In the genomic region with DNA sequence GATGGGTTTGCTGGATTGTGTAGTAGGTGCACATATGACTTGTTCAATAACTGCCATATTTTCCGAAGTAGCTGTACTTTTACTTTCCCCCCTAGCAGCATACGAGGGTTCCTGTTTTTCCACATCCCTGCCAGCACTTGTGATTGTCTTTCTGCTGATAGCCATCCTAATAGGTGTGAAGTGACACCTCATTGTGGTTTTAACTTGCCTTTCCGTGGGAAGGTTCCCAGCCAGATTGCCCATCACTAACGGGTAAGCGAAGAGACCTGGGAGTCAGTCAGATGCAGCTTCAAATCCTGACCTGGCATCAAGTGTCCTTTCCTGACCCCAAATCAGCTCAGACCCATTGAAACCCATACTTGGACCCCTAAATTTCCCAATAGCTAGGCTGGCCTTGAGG, we compare ENCODE assay signal across 21 cellular contexts. TPM values are rescaled to one million over a fixed set of nuclear protein-coding genes. Genes with fewer than 3 reads are reported as not detected.
DNase-seq lines count a peak whose midpoint lies in the region; ATAC-seq, FAIRE-seq and TF ChIP-seq lines count a peak whose summit lies in the region.
"Had no signal": no experiment of that assay in that cellular context is flagged by ENCODE, and none has a peak within 500 bp of the region (broad histone marks: within the 10 kb centered on the region; RNA-seq: fewer than 3 reads in every experiment).

No MANE protein-coding gene starts in this region.

- H3K4me3 Mint-ChIP-seq in activated CD4-positive, alpha-beta T cell treated with anti-CD3 and anti-CD28 coated beads, Interleukin-2, amount 10 ng/mL, durations not matched to agents 24 days and 14 days, result no peak overlapping the region
- H3K4me3 Mint-ChIP-seq in GM23338, result no peak overlapping the region
- H3K4me3 Mint-ChIP-seq in astrocyte (ENCODE audit: unreplicated experiment), result peak overlapping the region; percentile 7
- H3K4me3 Mint-ChIP-seq in neural progenitor cell, result peak overlapping the region; percentile 38

- no peak for FAIRE-seq in astrocyte (lab: Jason Lieb, UNC)
- FAIRE-seq: colon, D721Med, endometrium had no signal

- peaks cover 25% of the 10 kb centered on the region for H3K36me3 Mint-ChIP-seq in activated CD4-positive, alpha-beta T cell treated with anti-CD3 and anti-CD28 coated beads, Interleukin-2, amount 10 ng/mL, durations not matched to agents 24 days and 14 days (ENCODE audit: low read depth)
- peaks cover 22% of the 10 kb centered on the region for H3K36me3 Mint-ChIP-seq in GM23338 (ENCODE audit: low read depth)
- H3K36me3 Mint-ChIP-seq in astrocyte (ENCODE audit: low read depth, unreplicated experiment), result peaks cover 11% of the 10 kb centered on the region
- peaks cover 11% of the 10 kb centered on the region for H3K36me3 Mint-ChIP-seq in neural progenitor cell

- H3K36me3 ChIP-seq in GM23338 (ENCODE audit: insufficient read depth) (0 out of 2 replicates have a peak, but pooled peaks cover 9% of the 10 kb centered on the region), astrocyte (ENCODE audit: insufficient read depth, low read length) (peaks cover 6% of the 10 kb centered on the region), neural progenitor cell (no peaks in the 10 kb centered on the region)

- H3K79me2 ChIP-seq in GM23338 (replicated peaks; ENCODE audit: insufficient read depth), result peaks cover 63% of the 10 kb centered on the region
- H3K79me2 ChIP-seq in astrocyte (ENCODE audit: insufficient read depth, low read length), result peaks cover 77% of the 10 kb centered on the region
- peaks cover 56% of the 10 kb centered on the region for H3K79me2 ChIP-seq in neural progenitor cell (ENCODE audit: low read depth)

- peak overlapping the region; percentile 45 for H3K27ac Mint-ChIP-seq in activated CD4-positive, alpha-beta T cell treated with anti-CD3 and anti-CD28 coated beads, Interleukin-2, amount 10 ng/mL, durations not matched to agents 24 days and 14 days
- peak overlapping the region; percentile 60; the same call in 1 of the 2 replicates for H3K27ac Mint-ChIP-seq in GM23338
- H3K27ac Mint-ChIP-seq in astrocyte (ENCODE audit: unreplicated experiment), result no peak overlapping the region
- peak overlapping the region; percentile 63 for H3K27ac Mint-ChIP-seq in neural progenitor cell

- H2AFZ ChIP-seq in GM23338 (no peak overlapping the region), astrocyte (ENCODE audit: low read depth, low read length) (no peak overlapping the region), neural progenitor cell (replicated peaks) (no peak overlapping the region)

- no peak for DNase-seq in activated CD4-positive, alpha-beta T cell treated with anti-CD3 and anti-CD28 coated beads, Interleukin-2, amount 10 ng/mL, durations not matched to agents 24 days and 14 days
- no peak for DNase-seq in activated CD4-positive, alpha-beta T cell treated with anti-CD3 and anti-CD28 coated beads, Interleukin-2, amount 50 U/mL, for 48 hours
- DNase-seq in GM23338 (ENCODE audit: low spot score) (no peak), astrocyte (ENCODE audit: low read depth) (no peak), neural progenitor cell (ENCODE audit: low spot score) (no peak), NCI-H82 treated with DMSO at 0.1 percent for 48 hours (lab: John Stamatoyannopoulos, UW; ENCODE audit: unreplicated experiment) (no peak), NOMO-1 treated with dmso at 0.1 percent for 144 hours (lab: John Stamatoyannopoulos, UW; ENCODE audit: unreplicated experiment) (no peak)
- DNase-seq: activated CD4-positive, alpha-beta T cell treated with anti-CD3 and anti-CD28 coated beads, Interleukin-2, amount 50 U/mL, for 1 hour; left colon; MG63; NCI-H1436; NCI-H524 treated with DMSO at 0.1 percent for 48 hours; psoas muscle; upper lobe of right lung had no signal

- no peak overlapping the region for H3K4me2 ChIP-seq in GM23338
- no peak overlapping the region for H3K4me2 ChIP-seq in astrocyte (ENCODE audit: low read length)
- no peak overlapping the region for H3K4me2 ChIP-seq in neural progenitor cell

- TF ChIP-seq CTCF in GM23338 (conservative IDR thresholded peaks at IDR 0.05; ENCODE audit: low read depth in 2 of 2) (no peak), astrocyte (IDR thresholded peaks at IDR 0.05; ENCODE audit: insufficient read depth, low read depth, low read length) (no peak), neural progenitor cell (IDR thresholded peaks at IDR 0.05) (no peak)

- H3K9me3 ChIP-seq in astrocyte (ENCODE audit: insufficient read depth, low read depth, low read length) (no peaks in the 10 kb centered on the region), neural progenitor cell (ENCODE audit: low read depth) (no peaks in the 10 kb centered on the region)
- H3K9me3 ChIP-seq: MG63, psoas muscle, upper lobe of right lung had no signal

- H3K27ac ChIP-seq in GM23338 (ENCODE audit: low read depth) (no peak overlapping the region), astrocyte (ENCODE audit: low read depth, low read length) (no peak overlapping the region), neural progenitor cell (no peak overlapping the region)
- H3K27ac ChIP-seq: psoas muscle, upper lobe of right lung had no signal

- intact Hi-C loops in activated CD4-positive, alpha-beta T cell treated with anti-CD3 and anti-CD28 coated beads, Interleukin-2, amount 10 ng/mL, durations not matched to agents 24 days and 14 days (cut with micrococcal nuclease), result no loop called here

- H3F3A ChIP-seq in GM23338 (replicated peaks; ENCODE audit: low read depth), result peaks cover 11% of the 10 kb centered on the region; the same call in 1 of the 2 replicates
- peaks cover 3% of the 10 kb centered on the region for H3F3A ChIP-seq in neural progenitor cell (ENCODE audit: low read depth)

- H4K20me1 ChIP-seq in GM23338 (replicated peaks; ENCODE audit: insufficient read depth) (peaks cover 15% of the 10 kb centered on the region), astrocyte (ENCODE audit: insufficient read depth, low read length) (peaks cover 68% of the 10 kb centered on the region), neural progenitor cell (ENCODE audit: low read depth) (peaks cover 47% of the 10 kb centered on the region)

- H3K4me1 Mint-ChIP-seq in activated CD4-positive, alpha-beta T cell treated with anti-CD3 and anti-CD28 coated beads, Interleukin-2, amount 10 ng/mL, durations not matched to agents 24 days and 14 days, result peaks cover 34% of the 10 kb centered on the region
- peaks cover 22% of the 10 kb centered on the region for H3K4me1 Mint-ChIP-seq in GM23338
- H3K4me1 Mint-ChIP-seq in astrocyte (ENCODE audit: low read depth, unreplicated experiment), result peaks cover 20% of the 10 kb centered on the region
- peaks cover 24% of the 10 kb centered on the region for H3K4me1 Mint-ChIP-seq in neural progenitor cell

- no peaks in the 10 kb centered on the region for H3K9me2 ChIP-seq in GM23338 (ENCODE audit: insufficient read depth)

- peaks cover 5% of the 10 kb centered on the region for H3K4me1 ChIP-seq in GM23338 (ENCODE audit: insufficient read depth)
- peaks cover 10% of the 10 kb centered on the region for H3K4me1 ChIP-seq in astrocyte (ENCODE audit: insufficient read depth, low read length)
- peaks cover 7% of the 10 kb centered on the region for H3K4me1 ChIP-seq in neural progenitor cell

- H3K27me3 ChIP-seq in GM23338 (ENCODE audit: insufficient read depth) (no peaks in the 10 kb centered on the region), astrocyte (ENCODE audit: insufficient read depth, low read length) (no peaks in the 10 kb centered on the region), neural progenitor cell (no peaks in the 10 kb centered on the region)
- H3K27me3 ChIP-seq: MG63, upper lobe of right lung had no signal

- H3K4me3 ChIP-seq in GM23338 (no peak overlapping the region), astrocyte (ENCODE audit: insufficient read depth, low read depth, low read length) (no peak overlapping the region), neural progenitor cell (no peak overlapping the region)
- H3K4me3 ChIP-seq: MG63, psoas muscle, skin epidermis, upper lobe of right lung had no signal

- no peaks in the 10 kb centered on the region for H3K27me3 Mint-ChIP-seq in activated CD4-positive, alpha-beta T cell treated with anti-CD3 and anti-CD28 coated beads, Interleukin-2, amount 10 ng/mL, durations not matched to agents 24 days and 14 days
- H3K27me3 Mint-ChIP-seq in GM23338 (ENCODE audit: insufficient read depth, low read depth, poor library complexity) (peaks cover 14% of the 10 kb centered on the region), astrocyte (ENCODE audit: low read depth, unreplicated experiment) (no peaks in the 10 kb centered on the region), neural progenitor cell (ENCODE audit: insufficient read depth, low read depth) (peaks cover 4% of the 10 kb centered on the region)

- H3K9ac ChIP-seq in astrocyte (ENCODE audit: low read length) (no peak overlapping the region), neural progenitor cell (no peak overlapping the region)

- H3K9me3 Mint-ChIP-seq in activated CD4-positive, alpha-beta T cell treated with anti-CD3 and anti-CD28 coated beads, Interleukin-2, amount 10 ng/mL, durations not matched to agents 24 days and 14 days, result no peaks in the 10 kb centered on the region
- H3K9me3 Mint-ChIP-seq in GM23338 (no peaks in the 10 kb centered on the region), astrocyte (ENCODE audit: unreplicated experiment) (no peaks in the 10 kb centered on the region), neural progenitor cell (no peaks in the 10 kb centered on the region)

- ATAC-seq in GM23338 (no peak), GM18873 (IDR thresholded peaks at IDR 0.05; ENCODE audit: low FRiP score, unreplicated experiment) (no peak)
- ATAC-seq: left colon, psoas muscle, upper lobe of right lung had no signal

RNA-seq across cellular contexts. Expression of a gene that starts 4.5 kb away (rescaled TPM):
- total RNA-seq in activated CD4-positive, alpha-beta T cell treated with anti-CD3 and anti-CD28 coated beads, Interleukin-2, amount 10 ng/mL, durations not matched to agents 24 days and 14 days, result 71.7 and 76.6 TPM in 2 replicates
- total RNA-seq in GM23338 (2014; rRNA removed; shearing (Covaris generic)), result 70.6 and 71.5 TPM in 2 replicates
- 36.7 and 41.6 TPM in 2 replicates for polyA plus RNA-seq in GM23338 (2016; fragmentation: Nextera tagmentation; extraction: Ambion mirVana)
- 115 and 128 TPM in 2 replicates for total RNA-seq in astrocyte
- 12.1 and 27.9 TPM in 2 replicates for total RNA-seq in neural progenitor cell (ENCODE audit: low replicate concordance)

RNA-seq across cellular contexts. Expression of a gene that starts 13.8 kb away (rescaled TPM):
- total RNA-seq in activated CD4-positive, alpha-beta T cell treated with anti-CD3 and anti-CD28 coated beads, Interleukin-2, amount 10 ng/mL, durations not matched to agents 24 days and 14 days, result not detected in 2 replicates
- total RNA-seq in GM23338 (2014; rRNA removed; shearing (Covaris generic)), result not detected in 2 replicates
- not detected in 2 replicates for polyA plus RNA-seq in GM23338 (2016; fragmentation: Nextera tagmentation; extraction: Ambion mirVana)
- total RNA-seq in astrocyte (not detected in 2 replicates), neural progenitor cell (ENCODE audit: low replicate concordance) (not detected in 2 replicates)
- total RNA-seq: A172 had no signal
- polyA plus RNA-seq: neural cell, psoas muscle had no signal

RNA-seq across cellular contexts. Expression of a gene that starts 17.7 kb away (rescaled TPM):
- total RNA-seq in activated CD4-positive, alpha-beta T cell treated with anti-CD3 and anti-CD28 coated beads, Interleukin-2, amount 10 ng/mL, durations not matched to agents 24 days and 14 days, result not detected in 2 replicates
- not detected in 2 replicates for total RNA-seq in GM23338 (2014; rRNA removed; shearing (Covaris generic))
- not detected in 2 replicates for polyA plus RNA-seq in GM23338 (2016; fragmentation: Nextera tagmentation; extraction: Ambion mirVana)
- not detected in 2 replicates for total RNA-seq in astrocyte
- not detected in 2 replicates for total RNA-seq in neural progenitor cell (ENCODE audit: low replicate concordance)
- total RNA-seq: A172, left colon, psoas muscle, upper lobe of right lung had no signal
- polyA plus RNA-seq: neural cell, psoas muscle had no signal

RNA-seq across cellular contexts. Expression of a gene that starts 41.6 kb away (rescaled TPM):
- 67.6 and 72.7 TPM in 2 replicates for total RNA-seq in activated CD4-positive, alpha-beta T cell treated with anti-CD3 and anti-CD28 coated beads, Interleukin-2, amount 10 ng/mL, durations not matched to agents 24 days and 14 days
- total RNA-seq in GM23338 (2014; rRNA removed; shearing (Covaris generic)), result 11.1 and 13.1 TPM in 2 replicates
- polyA plus RNA-seq in GM23338 (2016; fragmentation: Nextera tagmentation; extraction: Ambion mirVana), result 7.4 and 7.9 TPM in 2 replicates
- total RNA-seq in astrocyte, result 12.8 and 14.0 TPM in 2 replicates
- total RNA-seq in neural progenitor cell (ENCODE audit: low replicate concordance), result 0.43 and 5.9 TPM in 2 replicates

RNA-seq across cellular contexts. Expression of a gene that starts 45.3 kb away (rescaled TPM):
- total RNA-seq in activated CD4-positive, alpha-beta T cell treated with anti-CD3 and anti-CD28 coated beads, Interleukin-2, amount 10 ng/mL, durations not matched to agents 24 days and 14 days, result 1.8 and 2.1 TPM in 2 replicates
- 25.4 and 26.8 TPM in 2 replicates for total RNA-seq in GM23338 (2014; rRNA removed; shearing (Covaris generic))
- polyA plus RNA-seq in GM23338 (2016; fragmentation: Nextera tagmentation; extraction: Ambion mirVana), result 221 and 252 TPM in 2 replicates
- total RNA-seq in astrocyte (2.2 and 2.4 TPM in 2 replicates), neural progenitor cell (ENCODE audit: low replicate concordance) (16.1 and 17.6 TPM in 2 replicates)
- total RNA-seq: A172 had no signal
- polyA plus RNA-seq: neural cell had no signal

Comparison
In these comparisons a context has a peak if more than half of its experiments do, and no peak if none do; other contexts are left out.
1. H3K4me3 Mint-ChIP-seq: peak in astrocyte (single experiment) and neural progenitor cell (single experiment); none in activated CD4-positive, alpha-beta T cell treated with anti-CD3 and anti-CD28 coated beads, Interleukin-2, amount 10 ng/mL, durations not matched to agents 24 days and 14 days (single experiment) and GM23338 (single experiment).